In genomic region chr17:55420067-55420775, GRCh38 we compare ENCODE assay signal across 8 cellular contexts. TPM values are rescaled to one million over a fixed set of nuclear protein-coding genes. Genes with fewer than 3 reads are reported as not detected.
DNase-seq lines count a peak whose midpoint lies in the region; ATAC-seq and TF ChIP-seq lines count a peak whose summit lies in the region.

No MANE protein-coding gene starts in this region.

- peak overlapping the region; percentile 93 for H3K4me3 Mint-ChIP-seq in T-helper 1 cell treated with Interleukin-12 subunit alpha and Interleukin-12 subunit beta and Interleukin-4 antibody, amounts not matched to agents 30 μg/mL and 1 μg/mL, for 36 hours
- H3K4me3 Mint-ChIP-seq in nephron: peak overlapping the region; percentile 92 to 93 (median 92)

- no peaks in the 10 kb centered on the region for H3K9me3 Mint-ChIP-seq in T-helper 1 cell treated with Interleukin-12 subunit alpha and Interleukin-12 subunit beta and Interleukin-4 antibody, amounts not matched to agents 30 μg/mL and 1 μg/mL, for 36 hours
- peaks cover 3% of the 10 kb centered on the region for H3K9me3 Mint-ChIP-seq in nephron

- ATAC-seq in GM18861 (IDR thresholded peaks at IDR 0.05; ENCODE audit: unreplicated experiment) (peak; percentile 37), HG03060 (IDR thresholded peaks at IDR 0.05; ENCODE audit: low read depth, unreplicated experiment) (peak; percentile 31), HG02588 (IDR thresholded peaks at IDR 0.05; ENCODE audit: unreplicated experiment) (no peak)

- H3K36me3 Mint-ChIP-seq in T-helper 1 cell treated with Interleukin-12 subunit alpha and Interleukin-12 subunit beta and Interleukin-4 antibody, amounts not matched to agents 30 μg/mL and 1 μg/mL, for 36 hours (ENCODE audit: low read depth): peaks cover 31% of the 10 kb centered on the region
- peaks cover 33% of the 10 kb centered on the region for H3K36me3 Mint-ChIP-seq in nephron (ENCODE audit: low read depth)

- H3K27ac Mint-ChIP-seq in T-helper 1 cell treated with Interleukin-12 subunit alpha and Interleukin-12 subunit beta and Interleukin-4 antibody, amounts not matched to agents 30 μg/mL and 1 μg/mL, for 36 hours: peak overlapping the region; percentile 99
- H3K27ac Mint-ChIP-seq in nephron: peak overlapping the region; percentile 23 to 83 (median 60)

- DNase-seq in dermis blood vessel endothelial cell (peak; percentile 5), A172 (ENCODE audit: low spot score) (no peak), SW 1271 (lab: John Stamatoyannopoulos, UW) (no peak)

- peaks cover 19% of the 10 kb centered on the region for H3K27me3 Mint-ChIP-seq in T-helper 1 cell treated with Interleukin-12 subunit alpha and Interleukin-12 subunit beta and Interleukin-4 antibody, amounts not matched to agents 30 μg/mL and 1 μg/mL, for 36 hours (ENCODE audit: low read depth)
- peaks cover 15% of the 10 kb centered on the region for H3K27me3 Mint-ChIP-seq in nephron (ENCODE audit: low read depth)

- H3K4me1 Mint-ChIP-seq in T-helper 1 cell treated with Interleukin-12 subunit alpha and Interleukin-12 subunit beta and Interleukin-4 antibody, amounts not matched to agents 30 μg/mL and 1 μg/mL, for 36 hours (ENCODE audit: low read depth): peaks cover 48% of the 10 kb centered on the region
- H3K4me1 Mint-ChIP-seq in nephron: peaks cover 34% of the 10 kb centered on the region

- no peak for TF ChIP-seq CTCF in nephron (IDR thresholded peaks at IDR 0.05; ENCODE audit: unreplicated experiment in 3 of 3)

RNA-seq across cellular contexts. Expression of gene MMD, which starts 1.4 kb away (rescaled TPM):
- total RNA-seq in dermis blood vessel endothelial cell: 11.8 and 16.2 TPM in 2 replicates
- 7.6 and 14.0 TPM in 2 replicates for total RNA-seq in A172 (2014; rRNA removed; shearing (Covaris generic))
